Comparison of ENCODE assay signal across 8 cellular contexts in the genomic region with DNA sequence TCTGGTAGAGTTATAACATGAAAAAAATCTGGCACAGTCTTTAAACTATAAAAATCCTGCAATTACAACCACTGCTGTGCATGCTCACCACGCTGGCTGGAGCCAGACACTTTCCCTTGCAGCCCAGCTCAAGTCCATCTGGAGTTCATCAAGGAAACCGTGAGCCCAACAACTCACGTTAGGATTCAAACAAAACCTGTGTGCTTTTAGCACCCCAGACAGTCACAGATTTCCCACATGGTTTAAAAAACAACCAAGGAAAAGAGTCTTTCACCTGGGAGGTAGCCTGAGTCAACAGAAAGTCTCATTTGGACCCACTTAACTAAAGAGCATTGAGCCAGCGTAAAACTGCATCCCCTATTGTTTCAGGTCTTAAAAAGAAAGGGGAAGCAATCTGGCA. TPM values are rescaled to one million over a fixed set of nuclear protein-coding genes. Genes with fewer than 3 reads are reported as not detected.
DNase-seq lines count a peak whose midpoint lies in the region; ATAC-seq, FAIRE-seq and TF ChIP-seq lines count a peak whose summit lies in the region.

No MANE protein-coding gene starts in this region.

- no peak for TF ChIP-seq CTCF in astrocyte of the spinal cord (IDR thresholded peaks at IDR 0.05; ENCODE audit: low read depth, low read length)
- TF ChIP-seq CTCF in keratinocyte (optimal IDR thresholded peaks at IDR 0.05 in 1 of 3, IDR thresholded peaks at IDR 0.05 in 1 of 3, conservative IDR thresholded peaks at IDR 0.05 in 1 of 3; ENCODE audit: extremely low read depth in 1 of 3, insufficient read depth in 2 of 3, low read length in 3 of 3) = no peak
- TF ChIP-seq CTCF in testis (IDR thresholded peaks at IDR 0.05) = no peak
- TF ChIP-seq CTCF in Caco-2 (IDR thresholded peaks at IDR 0.05; ENCODE audit: insufficient read depth in 1 of 2, low read depth in 1 of 2, low read length in 1 of 2, severe bottlenecking in 1 of 2, unreplicated experiment in 1 of 2) = no peak

- H3K4me1 Mint-ChIP-seq in stimulated activated naive CD8-positive, alpha-beta T cell treated with anti-CD3 and anti-CD28 coated beads, Interleukin-15, amount 100 ng/mL, for 72 hours = peaks cover 10% of the 10 kb centered on the region
- peaks cover 16% of the 10 kb centered on the region for H3K4me1 Mint-ChIP-seq in Caco-2 (ENCODE audit: low read depth, unreplicated experiment)

- peaks cover 14% of the 10 kb centered on the region for H3K4me1 ChIP-seq in keratinocyte (ENCODE audit: control insufficient read depth, extremely low read depth, insufficient read depth, low read length)
- no peaks in the 10 kb centered on the region for H3K4me1 ChIP-seq in testis
- peaks cover 9% of the 10 kb centered on the region; the same call in 1 of the 2 replicates for H3K4me1 ChIP-seq in Caco-2

- intact Hi-C loops in testis (cut with DNase I; ENCODE audit: low total_unique reads) = no loop called here
- intact Hi-C loops in Caco-2 (cut with micrococcal nuclease; ENCODE audit: unreplicated experiment) = no loop called here

- H3K36me3 ChIP-seq in keratinocyte (ENCODE audit: control insufficient read depth in 2 of 2, extremely low read depth in 1 of 2, insufficient read depth in 2 of 2, low read length in 2 of 2) = peaks cover 3 to 9% of the 10 kb centered on the region in 2 experiments
- H3K36me3 ChIP-seq in testis (ENCODE audit: low read depth, missing control alignments) = no peaks in the 10 kb centered on the region
- 0 out of 2 replicates have a peak, but pooled peaks cover 2% of the 10 kb centered on the region for H3K36me3 ChIP-seq in Caco-2 (ENCODE audit: control insufficient read depth, insufficient read depth, low read length)

- no peaks in the 10 kb centered on the region for H3K9me3 Mint-ChIP-seq in stimulated activated naive CD8-positive, alpha-beta T cell treated with anti-CD3 and anti-CD28 coated beads, Interleukin-15, amount 100 ng/mL, for 72 hours
- H3K9me3 Mint-ChIP-seq in Caco-2 (ENCODE audit: unreplicated experiment) = no peaks in the 10 kb centered on the region

- H3K9me3 ChIP-seq in keratinocyte (ENCODE audit: control insufficient read depth, low read depth, low read length) (no peaks in the 10 kb centered on the region), testis (no peaks in the 10 kb centered on the region), Caco-2 (no peaks in the 10 kb centered on the region)

- H3K27ac ChIP-seq in keratinocyte (ENCODE audit: control insufficient read depth, insufficient read depth, low read length) (peak overlapping the region; percentile 88), testis (peak overlapping the region; percentile 73 to 95)

- peaks cover 35% of the 10 kb centered on the region for H3K27me3 Mint-ChIP-seq in stimulated activated naive CD8-positive, alpha-beta T cell treated with anti-CD3 and anti-CD28 coated beads, Interleukin-15, amount 100 ng/mL, for 72 hours
- no peaks in the 10 kb centered on the region for H3K27me3 Mint-ChIP-seq in Caco-2 (ENCODE audit: insufficient read depth, unreplicated experiment)

- H3K4me3 ChIP-seq in astrocyte of the spinal cord (ENCODE audit: low read depth, low read length) = peak overlapping the region; percentile 21
- peak overlapping the region; percentile 17 to 75 (median 64) for H3K4me3 ChIP-seq in keratinocyte (ENCODE audit: control insufficient read depth in 2 of 3, extremely low read depth in 1 of 3, insufficient read depth in 2 of 3, low read depth in 1 of 3, low read length in 3 of 3)
- no peak overlapping the region for H3K4me3 ChIP-seq in testis
- H3K4me3 ChIP-seq in Caco-2 (ENCODE audit: low read depth, low read length) = no peak overlapping the region

- no peak overlapping the region for H3K27ac Mint-ChIP-seq in stimulated activated naive CD8-positive, alpha-beta T cell treated with anti-CD3 and anti-CD28 coated beads, Interleukin-15, amount 100 ng/mL, for 72 hours
- no peak overlapping the region for H3K27ac Mint-ChIP-seq in Caco-2 (ENCODE audit: unreplicated experiment)

- peak; percentile 34 for FAIRE-seq in keratinocyte (lab: Jason Lieb, UNC)

- POLR2A ChIA-PET in Caco-2 (lab: Charles Lee) = no interaction called here

- peaks cover 90% of the 10 kb centered on the region for H3K79me2 ChIP-seq in keratinocyte (ENCODE audit: control insufficient read depth, insufficient read depth, low read length)

- H4K20me1 ChIP-seq in keratinocyte (ENCODE audit: control insufficient read depth, extremely low read depth, insufficient read depth, low read length) = no peaks in the 10 kb centered on the region

- in situ Hi-C loops in astrocyte of the spinal cord (cut with HindIII; ENCODE audit: low sequenced_read_pairs) = loop anchor here (25.0 kb wide), 1 partner anchor 172 kb away; no protein-coding TSS in a partner anchor

- no peak for TF ChIP-seq POLR2A in testis (IDR thresholded peaks at IDR 0.05)

- peak overlapping the region; percentile 100 for H3K4me2 ChIP-seq in keratinocyte (ENCODE audit: control insufficient read depth, extremely low read depth, insufficient read depth, low read depth, low read length)

- H3K9me1 ChIP-seq in keratinocyte (ENCODE audit: control insufficient read depth, extremely low read depth, insufficient read depth, low read length) = no peaks in the 10 kb centered on the region

- no TSS peak for BruUV-seq in Caco-2 (replicated peaks; lab: Mats Ljungman, UMichigan)

- DNase-seq in LHCN-M2 (ENCODE audit: low read depth) = peak; percentile 40
- DNase-seq in astrocyte of the spinal cord (ENCODE audit: low read depth, low spot score) = peak; percentile 78
- no peak for DNase-seq in keratinocyte (ENCODE audit: low read depth, low spot score)
- DNase-seq in testis = peak; percentile 56
- no peak for DNase-seq in activated CD4-positive, alpha-beta T cell treated with anti-CD3 and anti-CD28 coated beads for 4 hours
- DNase-seq in retina = no peak
- DNase-seq in stimulated activated naive CD8-positive, alpha-beta T cell treated with anti-CD3 and anti-CD28 coated beads, Interleukin-15, amount 100 ng/mL, for 72 hours = no peak
- DNase-seq in Caco-2 = no peak

- CTCF ChIA-PET in Caco-2 (lab: Charles Lee) = no interaction called here

- H3K4me3 Mint-ChIP-seq in stimulated activated naive CD8-positive, alpha-beta T cell treated with anti-CD3 and anti-CD28 coated beads, Interleukin-15, amount 100 ng/mL, for 72 hours = no peak overlapping the region
- H3K4me3 Mint-ChIP-seq in Caco-2 (ENCODE audit: unreplicated experiment) = no peak overlapping the region

- peaks cover 26% of the 10 kb centered on the region for H3K36me3 Mint-ChIP-seq in Caco-2 (ENCODE audit: insufficient read depth, unreplicated experiment)

- no peak for ATAC-seq in stimulated activated naive CD8-positive, alpha-beta T cell treated with anti-CD3 and anti-CD28 coated beads, Interleukin-15, amount 100 ng/mL, for 72 hours

- dilution Hi-C loops in keratinocyte (cut with MboI; ENCODE audit: extremely low pct_ligation_motif_present, low sequenced_read_pairs) = no loop called here

- peak overlapping the region; percentile 88 for H3K9ac ChIP-seq in keratinocyte (ENCODE audit: control insufficient read depth, extremely low read depth, insufficient read depth, low read length)

- H3K27me3 ChIP-seq in keratinocyte (ENCODE audit: control insufficient read depth, extremely low read depth, insufficient read depth, low read length) (no peaks in the 10 kb centered on the region), testis (no peaks in the 10 kb centered on the region), Caco-2 (replicated peaks; ENCODE audit: control insufficient read depth, insufficient read depth, low read length) (no peaks in the 10 kb centered on the region)

- WGBS in testis, 2 donors = 32 to 56% methylated on average over 4 of the region's 4 CpGs

- H2AFZ ChIP-seq in keratinocyte (ENCODE audit: control insufficient read depth, low read length) = peak overlapping the region; percentile 27

RNA-seq across cellular contexts. Expression of a gene that starts 4.7 kb away (rescaled TPM):
- total RNA-seq in LHCN-M2 (2014; rRNA removed) (8.8 and 11.5 TPM in 2 replicates), testis (10 to 100 TPM; 18.0 to 68.1 TPM), Caco-2 (2022) (19.1 and 19.8 TPM in 2 replicates)
- 2.8 TPM for polyA plus RNA-seq in LHCN-M2 (2012)
- polyA plus RNA-seq in keratinocyte (22.1 to 30.9 TPM (median 25.5 TPM) in 3 replicates), testis (ENCODE audit: insufficient read depth, low read depth, low replicate concordance) (7.1 TPM)
- polyA plus RNA-seq in keratinocyte (2011; ENCODE audit: low read depth) = 4.4 TPM
- polyA plus RNA-seq in keratinocyte (2011; cell fraction: cytosol; rRNA removed) = 6.3 and 11.9 TPM in 2 replicates
- 37.1 and 38.0 TPM in 2 replicates for polyA plus RNA-seq in keratinocyte (2011; cell fraction: nucleus; rRNA removed)
- 12.2 TPM in 2 replicates for polyA plus RNA-seq in keratinocyte (2012; ENCODE audit: low replicate concordance)
- 26.1 to 67.7 TPM (median 49.0 TPM) in 3 replicates for polyA minus RNA-seq in keratinocyte
- 15.2 TPM for polyA minus RNA-seq in keratinocyte (2011; cell fraction: cytosol; rRNA and poly(A)+ RNA removed)
- 48.5 and 69.0 TPM in 2 replicates for polyA minus RNA-seq in keratinocyte (2011; cell fraction: nucleus; rRNA and poly(A)+ RNA removed)

Comparison
In these comparisons a context has a peak if more than half of its experiments do, and no peak if none do; other contexts are left out.
1. DNase-seq: peak in LHCN-M2 (single experiment), astrocyte of the spinal cord (single experiment) and testis (single experiment); none in keratinocyte (single experiment), activated CD4-positive, alpha-beta T cell treated with anti-CD3 and anti-CD28 coated beads for 4 hours (0 of 2), retina (single experiment), stimulated activated naive CD8-positive, alpha-beta T cell treated with anti-CD3 and anti-CD28 coated beads, Interleukin-15, amount 100 ng/mL, for 72 hours (0 of 2) and Caco-2 (0 of 2).
2. H3K4me3 ChIP-seq: peak in astrocyte of the spinal cord (single experiment) and keratinocyte (3 of 3); none in testis (0 of 2) and Caco-2 (single experiment).